11 cellular contexts compared by ENCODE assay signal in genomic region chr2:130597989-130598388, GRCh38. TPM values are rescaled to one million over a fixed set of nuclear protein-coding genes. Genes with fewer than 3 reads are reported as not detected.
"Had no signal": no experiment of that assay in that cellular context is flagged by ENCODE, and none has a peak within 500 bp of the region (broad histone marks: within the 10 kb centered on the region; RNA-seq: fewer than 3 reads in every experiment).

No MANE protein-coding gene starts in this region.

RNA-seq across cellular contexts. Expression of gene CFC1, which starts 1.4 kb away (rescaled TPM):
- total RNA-seq: activated CD4-positive, alpha-beta memory T cell treated with anti-CD3 and anti-CD28 coated beads, Interleukin-2, amount 10 ng/mL, durations not matched to agents 7 days and 5 days; activated CD4-positive, alpha-beta T cell treated with anti-CD3 and anti-CD28 coated beads for 36 hours; activated CD4-positive, alpha-beta T cell treated with anti-CD3 and anti-CD28 coated beads, Interleukin-2, amount 10 ng/mL, durations not matched to agents 7 days and 5 days; activated CD8-positive, alpha-beta memory T cell treated with anti-CD3 and anti-CD28 coated beads, Interleukin-2, amount 10 ng/mL, durations not matched to agents 7 days and 5 days; activated CD8-positive, alpha-beta T cell treated with anti-CD3 and anti-CD28 coated beads, Interleukin-2, amount 10 ng/mL, durations not matched to agents 7 days and 5 days; activated naive CD8-positive, alpha-beta T cell treated with anti-CD3 and anti-CD28 coated beads, Interleukin-2, amount 10 ng/mL, durations not matched to agents 7 days and 5 days; activated T-helper 2 cell treated with anti-CD3 and anti-CD28 coated beads, Interferon-gamma antibody, Interleukin-2, Interleukin-4, amounts not matched to agents 10 μg/mL and 5 μg/mL and 100 μg/mL, durations not matched to agents 14 hours and 24 hours and 36 hours; ascending aorta; breast epithelium; cardiac septum had no signal

RNA-seq across cellular contexts. Expression of gene POTEJ, which starts 13.3 kb away (rescaled TPM):
- total RNA-seq: activated CD4-positive, alpha-beta memory T cell treated with anti-CD3 and anti-CD28 coated beads, Interleukin-2, amount 10 ng/mL, durations not matched to agents 7 days and 5 days; activated CD4-positive, alpha-beta T cell treated with anti-CD3 and anti-CD28 coated beads for 36 hours; activated CD4-positive, alpha-beta T cell treated with anti-CD3 and anti-CD28 coated beads, Interleukin-2, amount 10 ng/mL, durations not matched to agents 7 days and 5 days; activated CD8-positive, alpha-beta memory T cell treated with anti-CD3 and anti-CD28 coated beads, Interleukin-2, amount 10 ng/mL, durations not matched to agents 7 days and 5 days; activated CD8-positive, alpha-beta T cell treated with anti-CD3 and anti-CD28 coated beads, Interleukin-2, amount 10 ng/mL, durations not matched to agents 7 days and 5 days; activated naive CD8-positive, alpha-beta T cell treated with anti-CD3 and anti-CD28 coated beads, Interleukin-2, amount 10 ng/mL, durations not matched to agents 7 days and 5 days; activated T-helper 2 cell treated with anti-CD3 and anti-CD28 coated beads, Interferon-gamma antibody, Interleukin-2, Interleukin-4, amounts not matched to agents 10 μg/mL and 5 μg/mL and 100 μg/mL, durations not matched to agents 14 hours and 24 hours and 36 hours; ascending aorta; breast epithelium; cardiac septum had no signal
- polyA plus RNA-seq: adipose tissue had no signal
